11 cellular contexts compared by ENCODE assay signal in genomic region chr9:133703571-133704399, GRCh38. TPM values are rescaled to one million over a fixed set of nuclear protein-coding genes. Genes with fewer than 3 reads are reported as not detected.
DNase-seq lines count a peak whose midpoint lies in the region; ATAC-seq and TF ChIP-seq lines count a peak whose summit lies in the region.
"Had no signal": no experiment of that assay in that cellular context is flagged by ENCODE, and none has a peak within 500 bp of the region (broad histone marks: within the 10 kb centered on the region; RNA-seq: fewer than 3 reads in every experiment).

No MANE protein-coding gene starts in this region.

- no peaks in the 10 kb centered on the region for H3K9me3 ChIP-seq in BLaER1
- no peaks in the 10 kb centered on the region for H3K9me3 ChIP-seq in CD4-positive, alpha-beta memory T cell (ENCODE audit: control insufficient read depth in 1 of 2, low read length in 2 of 2)
- H3K9me3 ChIP-seq in heart left ventricle = no peaks in the 10 kb centered on the region
- H3K9me3 ChIP-seq: right lobe of liver, thoracic aorta had no signal

- WGBS in heart left ventricle, 4 donors = 77 to 84% (median 80%) methylated on average over 14 to 21 of the region's 21 CpGs

- peaks cover 0 to 2% of the 10 kb centered on the region in 2 donors for H3K36me3 Mint-ChIP-seq in CD4-positive, alpha-beta memory T cell

- H3K4me3 Mint-ChIP-seq in CD4-positive, alpha-beta memory T cell = peak overlapping the region in 3 of 8 donors; percentile 41 to 65 (median 50)

- H3K4me1 Mint-ChIP-seq in CD4-positive, alpha-beta memory T cell = peaks cover 27 to 66% (median 42%) of the 10 kb centered on the region in 4 donors

- peak overlapping the region; percentile 84 for H3K9ac ChIP-seq in BLaER1

- H3K36me3 ChIP-seq in BLaER1 = no peaks in the 10 kb centered on the region
- H3K36me3 ChIP-seq in CD4-positive, alpha-beta memory T cell (ENCODE audit: insufficient read depth, low read length) = no peaks in the 10 kb centered on the region
- H3K36me3 ChIP-seq in heart left ventricle = no peaks in the 10 kb centered on the region
- H3K36me3 ChIP-seq: thoracic aorta had no signal

- H3K27me3 ChIP-seq in BLaER1 (no peaks in the 10 kb centered on the region), heart left ventricle (peaks cover 0 to 32% (median 20%) of the 10 kb centered on the region in 9 donors)
- no peaks in the 10 kb centered on the region for H3K27me3 ChIP-seq in CD4-positive, alpha-beta memory T cell (ENCODE audit: insufficient read depth, low read length)
- H3K27me3 ChIP-seq: right lobe of liver had no signal

- POLR2A ChIA-PET in CD4-positive, alpha-beta memory T cell (lab: Charles Lee; ENCODE audit: partially characterized antibody) = interaction anchor here (1.0 to 4.3 kb wide), 3 partner anchors 19 to 34 kb away, joined by 3 to 140 read pairs (median 59); no protein-coding TSS in a partner anchor

- peak overlapping the region; percentile 99 for H3K4me2 ChIP-seq in BLaER1

- no peaks in the 10 kb centered on the region for H3K9me3 Mint-ChIP-seq in CD4-positive, alpha-beta memory T cell

- intact Hi-C loops in CD4-positive, alpha-beta memory T cell (cut with micrococcal nuclease) = loop anchor here (2.0 kb wide), 1 partner anchor 47 kb away; no protein-coding TSS in a partner anchor
- intact Hi-C loops in heart left ventricle (cut with DNase I) = no loop called here

- TF ChIP-seq CTCF in heart left ventricle (IDR thresholded peaks at IDR 0.05) = no peak

- peak overlapping the region; percentile 32 to 96 (median 79) for H3K27ac Mint-ChIP-seq in CD4-positive, alpha-beta memory T cell

- no peaks in the 10 kb centered on the region for H3K27me3 Mint-ChIP-seq in CD4-positive, alpha-beta memory T cell

- TF ChIP-seq POLR2A in heart left ventricle (IDR thresholded peaks at IDR 0.05) = no peak

- H3K4me3 ChIP-seq in BLaER1 (peak overlapping the region; percentile 63), heart left ventricle (no peak overlapping the region)
- no peak overlapping the region for H3K4me3 ChIP-seq in CD4-positive, alpha-beta memory T cell (ENCODE audit: low read length in 2 of 2)
- H3K4me3 ChIP-seq: right lobe of liver had no signal

- CTCF ChIA-PET in CD4-positive, alpha-beta memory T cell (lab: Charles Lee; ENCODE audit: partially characterized antibody) = no interaction called here

- H3K4me1 ChIP-seq in BLaER1 (peaks cover 95% of the 10 kb centered on the region), heart left ventricle (peaks cover 0 to 41% (median 20%) of the 10 kb centered on the region in 12 donors)
- H3K4me1 ChIP-seq in CD4-positive, alpha-beta memory T cell (ENCODE audit: insufficient read depth, low read length) = peaks cover 52% of the 10 kb centered on the region
- H3K4me1 ChIP-seq: right lobe of liver had no signal

- no peak for ATAC-seq in heart left ventricle
- no peak for ATAC-seq in GM21528 (IDR thresholded peaks at IDR 0.05; ENCODE audit: low FRiP score, unreplicated experiment)
- no peak for ATAC-seq in HG02759 (IDR thresholded peaks at IDR 0.05; ENCODE audit: unreplicated experiment)
- ATAC-seq in GM18511 (IDR thresholded peaks at IDR 0.05; ENCODE audit: unreplicated experiment) = no peak
- ATAC-seq: PC-3 had no signal

- peak overlapping the region; percentile 97 for H3K27ac ChIP-seq in BLaER1
- H3K27ac ChIP-seq in CD4-positive, alpha-beta memory T cell (ENCODE audit: low read depth, low read length) = peak overlapping the region; percentile 74
- no peak overlapping the region for H3K27ac ChIP-seq in heart left ventricle
- H3K27ac ChIP-seq: right lobe of liver, thoracic aorta had no signal

- peak in 1 of 5 donors; percentile 52 for DNase-seq in CD4-positive, alpha-beta memory T cell
- DNase-seq in NCI-H510A treated with DMSO at 0.1 percent for 48 hours (lab: John Stamatoyannopoulos, UW) (peak; percentile 79), heart left ventricle (peak in 3 of 5 donors; percentile 5 to 48 (median 13)), HCEC 1CT (no peak)
- DNase-seq: PC-3 had no signal

- H4K20me1 ChIP-seq in BLaER1 = no peaks in the 10 kb centered on the region

RNA-seq across cellular contexts. Expression of gene SARDH, which starts 34.4 kb away (rescaled TPM):
- 10 to 100 TPM; 18.6 to 19.3 TPM for total RNA-seq in CD4-positive, alpha-beta memory T cell
- polyA plus RNA-seq in CD4-positive, alpha-beta memory T cell = 1 to 10 TPM; 2.5 to 4.1 TPM
- total RNA-seq in heart left ventricle = 1 to 10 TPM in 2 of 9 donors, under 1 TPM in 7; 0.23 to 1.7 (median 0.70) TPM
- under 1 TPM; 0.19 to 0.29 TPM for polyA plus RNA-seq in heart left ventricle

Comparison
In these comparisons a context has a peak if more than half of its experiments do, and no peak if none do; other contexts are left out.
1. H3K27ac ChIP-seq: peak in BLaER1 (single experiment) and CD4-positive, alpha-beta memory T cell (single experiment); none in heart left ventricle (0 of 12).
2. RNA of gene SARDH, which starts 34.4 kb away (total RNA-seq): 18.6 to 19.3 TPM in CD4-positive, alpha-beta memory T cell; 0.23 to 1.7 TPM in heart left ventricle; every median in the first group is over 4 times any median in the second.